21 cellular contexts compared by ENCODE assay signal in genomic region chr4:176099314-176099713, GRCh38. TPM values are rescaled to one million over a fixed set of nuclear protein-coding genes. Genes with fewer than 3 reads are reported as not detected.
A peak's percentile ranks its signal among the peaks of the same experiment; 100 is the strongest.
DNase-seq lines count a peak whose midpoint lies in the region; ATAC-seq and TF ChIP-seq lines count a peak whose summit lies in the region.
"Had no signal": no experiment of that assay in that cellular context is flagged by ENCODE, and none has a peak within 500 bp of the region (broad histone marks: within the 10 kb centered on the region; RNA-seq: fewer than 3 reads in every experiment).

No MANE protein-coding gene starts in this region.

- no peaks in the 10 kb centered on the region for H3K27me3 ChIP-seq in colonic mucosa
- H3K27me3 ChIP-seq: gastroesophageal sphincter, thyroid gland had no signal

- H3K27ac ChIP-seq in VCaP (no peak overlapping the region), colonic mucosa (no peak overlapping the region)
- H3K27ac ChIP-seq: gastroesophageal sphincter, thyroid gland had no signal

- ATAC-seq in GM18867 (IDR thresholded peaks at IDR 0.05; ENCODE audit: unreplicated experiment): peak; percentile 43
- ATAC-seq in HG03196 (IDR thresholded peaks at IDR 0.05; ENCODE audit: unreplicated experiment): no peak
- ATAC-seq: gastroesophageal sphincter; natural killer cell; stimulated activated naive CD8-positive, alpha-beta T cell treated with anti-CD3 and anti-CD28 coated beads, Interleukin-15, Interleukin-2, amounts not matched to agents 100 U/mL and 50 U/mL, for 24 hours had no signal

- intact Hi-C loops in colonic mucosa (cut with DNase I): no loop called here

- DNase-seq in fibroblast of villous mesenchyme (ENCODE audit: low read depth) (peak; percentile 10), retinal pigment epithelial cell (ENCODE audit: low read depth) (no peak), colonic mucosa (no peak)
- no peak for DNase-seq in NK-92 treated with Interleukin-12 subunit alpha and Interleukin-12 subunit beta, amount 100 ng/mL, for 24 hours (lab: John Stamatoyannopoulos, UW)
- DNase-seq: activated CD4-positive, alpha-beta T cell treated with anti-CD3 and anti-CD28 coated beads, Interleukin-2, amount 10 ng/mL, durations not matched to agents 24 days and 14 days; activated naive CD8-positive, alpha-beta T cell treated with anti-CD3 and anti-CD28 coated beads for 36 hours; Caco-2; EL; mesenchymal stem cell; natural killer cell; NCI-H2171 treated with DMSO at 0.1 percent for 48 hours; NCI-H526 treated with DMSO at 0.1 percent for 48 hours; SHP77 treated with DMSO at 0.1 percent for 48 hours; stimulated activated CD4-positive, alpha-beta T cell treated with anti-CD3 and anti-CD28 coated beads, Interleukin-2, amount 100 ng/mL, for 48 hours; stimulated activated naive CD8-positive, alpha-beta T cell treated with anti-CD3 and anti-CD28 coated beads, Interleukin-15, Interleukin-2, amounts not matched to agents 100 U/mL and 50 U/mL, for 24 hours; T-helper 1 cell; thyroid gland had no signal

- no peaks in the 10 kb centered on the region for H3K4me1 ChIP-seq in colonic mucosa
- H3K4me1 ChIP-seq: Caco-2, gastroesophageal sphincter, thyroid gland had no signal

- H3K9ac ChIP-seq in colonic mucosa (ENCODE audit: low read depth in 2 of 2, low read length in 2 of 2): no peak overlapping the region

- no peaks in the 10 kb centered on the region for H3K36me3 ChIP-seq in colonic mucosa
- H3K36me3 ChIP-seq: gastroesophageal sphincter, thyroid gland had no signal

- H3K4me3 ChIP-seq in fibroblast of villous mesenchyme (ENCODE audit: low read depth, low read length) (no peak overlapping the region), retinal pigment epithelial cell (ENCODE audit: low read length) (no peak overlapping the region), colonic mucosa (no peak overlapping the region)
- H3K4me3 ChIP-seq: gastroesophageal sphincter, thyroid gland had no signal

- TF ChIP-seq CTCF in VCaP (conservative IDR thresholded peaks at IDR 0.05) (0 out of 2 replicates have a peak, but pooled peaks have one; percentile 10), fibroblast of villous mesenchyme (IDR thresholded peaks at IDR 0.05; ENCODE audit: insufficient read depth, low read depth, low read length) (peak; percentile 30), retinal pigment epithelial cell (conservative IDR thresholded peaks at IDR 0.05; ENCODE audit: low read depth, low read length) (peak; percentile 28), colonic mucosa (IDR thresholded peaks at IDR 0.05) (no peak)

- H3K9me3 ChIP-seq in colonic mucosa: no peaks in the 10 kb centered on the region
- H3K9me3 ChIP-seq: Caco-2, gastroesophageal sphincter, thyroid gland had no signal

RNA-seq across cellular contexts. Expression of gene WDR17, which starts 33.7 kb away (rescaled TPM):
- total RNA-seq in fibroblast of villous mesenchyme (0.64 and 0.86 TPM in 2 replicates), colonic mucosa (1 to 10 TPM; 1.2 to 1.6 TPM)
